Comparison of ENCODE assay signal across 2 cellular contexts in the genomic region with DNA sequence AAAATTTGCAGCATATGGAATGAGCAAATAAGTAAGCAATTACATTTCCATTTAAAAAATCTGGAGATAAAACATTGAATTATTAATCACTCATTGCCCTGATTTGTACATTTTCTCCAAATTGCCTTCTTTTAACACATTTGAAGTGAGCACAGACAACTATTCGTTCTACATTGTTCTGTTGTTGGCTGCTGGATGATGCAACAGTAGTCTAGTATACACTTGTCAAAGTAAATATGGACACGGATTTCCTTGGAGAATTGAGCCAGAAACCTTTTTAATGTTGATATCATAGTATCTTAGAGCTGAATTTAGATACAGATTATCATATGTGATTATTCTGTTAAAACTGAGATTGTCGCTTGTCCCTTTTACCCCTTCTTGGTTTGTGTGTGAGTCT.
TF ChIP-seq lines count a peak whose summit lies in the region.

No MANE protein-coding gene starts in this region.

TF ChIP-seq in GM12878, 131 proteins besides CTCF, POLR2A, EP300 and RAD21 (continued from another document):
- TF ChIP-seq TARDBP (IDR thresholded peaks at IDR 0.05; ENCODE audit: borderline replicate concordance) (no peak), ZBED1 (IDR thresholded peaks at IDR 0.05; ENCODE audit: borderline replicate concordance) (no peak), RFX5 (IDR thresholded peaks at IDR 0.05; ENCODE audit: low read depth, low read length) (no peak)

TF ChIP-seq in SK-N-SH treated with all-trans-retinoic acid at 6 μM for 48 hours, 23 proteins besides CTCF, POLR2A, EP300 and RAD21 (continued from another document):
- TF ChIP-seq, protein P1, sequence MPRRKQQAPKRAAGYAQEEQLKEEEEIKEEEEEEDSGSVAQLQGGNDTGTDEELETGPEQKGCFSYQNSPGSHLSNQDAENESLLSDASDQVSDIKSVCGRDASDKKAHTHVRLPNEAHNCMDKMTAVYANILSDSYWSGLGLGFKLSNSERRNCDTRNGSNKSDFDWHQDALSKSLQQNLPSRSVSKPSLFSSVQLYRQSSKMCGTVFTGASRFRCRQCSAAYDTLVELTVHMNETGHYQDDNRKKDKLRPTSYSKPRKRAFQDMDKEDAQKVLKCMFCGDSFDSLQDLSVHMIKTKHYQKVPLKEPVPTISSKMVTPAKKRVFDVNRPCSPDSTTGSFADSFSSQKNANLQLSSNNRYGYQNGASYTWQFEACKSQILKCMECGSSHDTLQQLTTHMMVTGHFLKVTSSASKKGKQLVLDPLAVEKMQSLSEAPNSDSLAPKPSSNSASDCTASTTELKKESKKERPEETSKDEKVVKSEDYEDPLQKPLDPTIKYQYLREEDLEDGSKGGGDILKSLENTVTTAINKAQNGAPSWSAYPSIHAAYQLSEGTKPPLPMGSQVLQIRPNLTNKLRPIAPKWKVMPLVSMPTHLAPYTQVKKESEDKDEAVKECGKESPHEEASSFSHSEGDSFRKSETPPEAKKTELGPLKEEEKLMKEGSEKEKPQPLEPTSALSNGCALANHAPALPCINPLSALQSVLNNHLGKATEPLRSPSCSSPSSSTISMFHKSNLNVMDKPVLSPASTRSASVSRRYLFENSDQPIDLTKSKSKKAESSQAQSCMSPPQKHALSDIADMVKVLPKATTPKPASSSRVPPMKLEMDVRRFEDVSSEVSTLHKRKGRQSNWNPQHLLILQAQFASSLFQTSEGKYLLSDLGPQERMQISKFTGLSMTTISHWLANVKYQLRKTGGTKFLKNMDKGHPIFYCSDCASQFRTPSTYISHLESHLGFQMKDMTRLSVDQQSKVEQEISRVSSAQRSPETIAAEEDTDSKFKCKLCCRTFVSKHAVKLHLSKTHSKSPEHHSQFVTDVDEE (CRISPR knock-in tag; IDR thresholded peaks at IDR 0.05) = no peak
- TF ChIP-seq, protein P2, sequence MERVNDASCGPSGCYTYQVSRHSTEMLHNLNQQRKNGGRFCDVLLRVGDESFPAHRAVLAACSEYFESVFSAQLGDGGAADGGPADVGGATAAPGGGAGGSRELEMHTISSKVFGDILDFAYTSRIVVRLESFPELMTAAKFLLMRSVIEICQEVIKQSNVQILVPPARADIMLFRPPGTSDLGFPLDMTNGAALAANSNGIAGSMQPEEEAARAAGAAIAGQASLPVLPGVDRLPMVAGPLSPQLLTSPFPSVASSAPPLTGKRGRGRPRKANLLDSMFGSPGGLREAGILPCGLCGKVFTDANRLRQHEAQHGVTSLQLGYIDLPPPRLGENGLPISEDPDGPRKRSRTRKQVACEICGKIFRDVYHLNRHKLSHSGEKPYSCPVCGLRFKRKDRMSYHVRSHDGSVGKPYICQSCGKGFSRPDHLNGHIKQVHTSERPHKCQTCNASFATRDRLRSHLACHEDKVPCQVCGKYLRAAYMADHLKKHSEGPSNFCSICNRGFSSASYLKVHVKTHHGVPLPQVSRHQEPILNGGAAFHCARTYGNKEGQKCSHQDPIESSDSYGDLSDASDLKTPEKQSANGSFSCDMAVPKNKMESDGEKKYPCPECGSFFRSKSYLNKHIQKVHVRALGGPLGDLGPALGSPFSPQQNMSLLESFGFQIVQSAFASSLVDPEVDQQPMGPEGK (CRISPR knock-in tag; IDR thresholded peaks at IDR 0.05; ENCODE audit: borderline replicate concordance) = no peak
- no peak for TF ChIP-seq OSR1 (CRISPR knock-in tag; IDR thresholded peaks at IDR 0.05)
- TF ChIP-seq, protein P3, sequence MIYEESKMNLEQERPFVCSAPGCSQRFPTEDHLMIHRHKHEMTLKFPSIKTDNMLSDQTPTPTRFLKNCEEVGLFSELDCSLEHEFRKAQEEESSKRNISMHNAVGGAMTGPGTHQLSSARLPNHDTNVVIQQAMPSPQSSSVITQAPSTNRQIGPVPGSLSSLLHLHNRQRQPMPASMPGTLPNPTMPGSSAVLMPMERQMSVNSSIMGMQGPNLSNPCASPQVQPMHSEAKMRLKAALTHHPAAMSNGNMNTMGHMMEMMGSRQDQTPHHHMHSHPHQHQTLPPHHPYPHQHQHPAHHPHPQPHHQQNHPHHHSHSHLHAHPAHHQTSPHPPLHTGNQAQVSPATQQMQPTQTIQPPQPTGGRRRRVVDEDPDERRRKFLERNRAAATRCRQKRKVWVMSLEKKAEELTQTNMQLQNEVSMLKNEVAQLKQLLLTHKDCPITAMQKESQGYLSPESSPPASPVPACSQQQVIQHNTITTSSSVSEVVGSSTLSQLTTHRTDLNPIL (CRISPR knock-in tag; IDR thresholded peaks at IDR 0.05; ENCODE audit: low read depth) = no peak
- TF ChIP-seq ZNF70 (CRISPR knock-in tag; IDR thresholded peaks at IDR 0.05) = no peak
- TF ChIP-seq, protein P4, sequence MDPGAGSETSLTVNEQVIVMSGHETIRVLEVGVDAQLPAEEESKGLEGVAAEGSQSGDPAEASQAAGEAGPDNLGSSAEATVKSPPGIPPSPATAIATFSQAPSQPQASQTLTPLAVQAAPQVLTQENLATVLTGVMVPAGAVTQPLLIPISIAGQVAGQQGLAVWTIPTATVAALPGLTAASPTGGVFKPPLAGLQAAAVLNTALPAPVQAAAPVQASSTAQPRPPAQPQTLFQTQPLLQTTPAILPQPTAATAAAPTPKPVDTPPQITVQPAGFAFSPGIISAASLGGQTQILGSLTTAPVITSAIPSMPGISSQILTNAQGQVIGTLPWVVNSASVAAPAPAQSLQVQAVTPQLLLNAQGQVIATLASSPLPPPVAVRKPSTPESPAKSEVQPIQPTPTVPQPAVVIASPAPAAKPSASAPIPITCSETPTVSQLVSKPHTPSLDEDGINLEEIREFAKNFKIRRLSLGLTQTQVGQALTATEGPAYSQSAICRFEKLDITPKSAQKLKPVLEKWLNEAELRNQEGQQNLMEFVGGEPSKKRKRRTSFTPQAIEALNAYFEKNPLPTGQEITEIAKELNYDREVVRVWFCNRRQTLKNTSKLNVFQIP (CRISPR knock-in tag; IDR thresholded peaks at IDR 0.05; ENCODE audit: borderline replicate concordance, low read depth) = no peak
- no peak for TF ChIP-seq ISL1 (CRISPR knock-in tag; IDR thresholded peaks at IDR 0.05)
- TF ChIP-seq ZC3H10 (CRISPR knock-in tag; IDR thresholded peaks at IDR 0.05) = no peak
- no peak for TF ChIP-seq ZFP3 (CRISPR knock-in tag; IDR thresholded peaks at IDR 0.05)
- no peak for TF ChIP-seq BACH2 (CRISPR knock-in tag; IDR thresholded peaks at IDR 0.05; ENCODE audit: borderline replicate concordance)
- no peak for TF ChIP-seq ARNTL (CRISPR knock-in tag; IDR thresholded peaks at IDR 0.05; ENCODE audit: borderline replicate concordance, low read depth)
- TF ChIP-seq SNAI2 (CRISPR knock-in tag; IDR thresholded peaks at IDR 0.05) = no peak
- TF ChIP-seq ZNF565 (CRISPR knock-in tag; conservative IDR thresholded peaks at IDR 0.05; ENCODE audit: low read depth) = no peak
